ENCODE assay signal across 12 cellular contexts in the genomic region with DNA sequence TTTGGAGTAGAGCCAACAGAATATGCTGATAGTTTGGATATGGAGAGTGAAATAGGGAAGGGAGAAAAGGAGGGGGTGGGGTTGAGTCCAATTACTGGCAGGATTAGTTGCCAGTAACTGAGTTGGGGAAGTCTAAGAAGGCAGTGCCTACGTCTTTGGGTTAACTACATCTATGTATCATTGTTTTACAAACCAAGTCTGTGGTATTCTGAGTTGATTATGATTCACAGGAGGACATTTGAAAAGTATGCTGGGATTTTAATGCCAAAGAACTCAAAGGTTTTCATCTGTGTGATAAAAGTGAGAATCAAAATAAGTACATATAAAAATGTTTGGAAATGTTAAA. TPM values are rescaled to one million over a fixed set of nuclear protein-coding genes. Genes with fewer than 3 reads are reported as not detected.
DNase-seq lines count a peak whose midpoint lies in the region; ATAC-seq and TF ChIP-seq lines count a peak whose summit lies in the region.
"Had no signal": no experiment of that assay in that cellular context is flagged by ENCODE, and none has a peak within 500 bp of the region (broad histone marks: within the 10 kb centered on the region; RNA-seq: fewer than 3 reads in every experiment).

No MANE protein-coding gene starts in this region.

- H3K4me1 Mint-ChIP-seq in nephron, result peaks cover 37% of the 10 kb centered on the region

- H3K4me3 Mint-ChIP-seq in nephron, result no peak overlapping the region
- H3K4me3 Mint-ChIP-seq: H9 had no signal

- no peaks in the 10 kb centered on the region for H3K9me3 Mint-ChIP-seq in nephron
- H3K9me3 Mint-ChIP-seq: H9 had no signal

- H3K36me3 Mint-ChIP-seq in nephron (ENCODE audit: low read depth), result peaks cover 9% of the 10 kb centered on the region

- H3K27ac Mint-ChIP-seq in nephron, result peak overlapping the region; percentile 6 to 50 (median 11)

- DNase-seq in EH (ENCODE audit: low read depth) (peak; percentile 80), RKO (ENCODE audit: low spot score) (peak; percentile 12), KBM-7 (no peak)
- DNase-seq: activated gamma-delta T cell treated with Interleukin-2 at 50 U/mL for 16 hours, dorsolateral prefrontal cortex, H9, NCI-H2227 treated with DMSO at 0.1 percent for 48 hours had no signal

- TF ChIP-seq CTCF in nephron (IDR thresholded peaks at IDR 0.05; ENCODE audit: unreplicated experiment in 3 of 3), result no peak

- in situ Hi-C loops in KBM-7 (cut with MboI; ENCODE audit: low pct_unique_long_range_greater_than_20kb, low sequenced_read_pairs), result no loop called here

- H3K27me3 Mint-ChIP-seq in nephron (ENCODE audit: low read depth), result no peaks in the 10 kb centered on the region

- peak; percentile 48 for ATAC-seq in esophagus mucosa
- no peak for ATAC-seq in GM19463 (IDR thresholded peaks at IDR 0.05; ENCODE audit: unreplicated experiment)
- no peak for ATAC-seq in HG03520 (IDR thresholded peaks at IDR 0.05; ENCODE audit: unreplicated experiment)
- no peak for ATAC-seq in HG03378 (IDR thresholded peaks at IDR 0.05; ENCODE audit: unreplicated experiment)

RNA-seq across cellular contexts. Expression of a gene that starts 14.7 kb away (rescaled TPM):
- total RNA-seq in esophagus mucosa, result 32.7 TPM
